Comparison of ENCODE assay signal across 30 cellular contexts in the genomic region with DNA sequence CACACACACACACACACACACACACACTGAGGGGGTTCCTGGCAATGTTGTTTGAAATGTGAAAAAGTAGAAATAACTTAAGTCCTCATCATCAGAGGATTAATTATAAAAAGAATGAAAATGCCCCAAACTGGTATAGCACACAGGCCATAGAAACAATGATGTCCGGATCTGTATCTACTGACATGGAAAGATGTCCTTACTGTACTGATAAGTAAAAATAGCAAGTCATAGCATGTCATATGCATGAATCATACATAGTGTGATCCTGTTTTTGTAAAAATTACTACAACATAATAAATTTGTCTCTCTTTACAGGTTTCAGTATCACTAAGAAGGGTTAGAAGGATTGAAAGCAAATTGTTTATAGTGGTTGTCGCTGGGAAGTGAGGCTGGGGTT.
DNase-seq lines count a peak whose midpoint lies in the region; TF ChIP-seq lines count a peak whose summit lies in the region.
"Had no signal": no experiment of that assay in that cellular context is flagged by ENCODE, and none has a peak within 500 bp of the region (broad histone marks: within the 10 kb centered on the region; RNA-seq: fewer than 3 reads in every experiment).

No MANE protein-coding gene starts in this region.

- TF ChIP-seq EP300 in suprapubic skin (IDR thresholded peaks at IDR 0.05) = no peak

- H3K4me1 ChIP-seq in suprapubic skin = no peaks in the 10 kb centered on the region
- H3K4me1 ChIP-seq: ascending aorta, heart right ventricle, left lung, pancreas had no signal

- H3K4me3 ChIP-seq in suprapubic skin = no peak overlapping the region
- H3K4me3 ChIP-seq: ascending aorta, esophagus squamous epithelium, HAP-1, heart right ventricle, left lung, pancreas, SJCRH30 had no signal

- no peak overlapping the region for H3K27ac Mint-ChIP-seq in glutamatergic neuron (ENCODE audit: unreplicated experiment)
- H3K27ac Mint-ChIP-seq: CD4-positive, CD25-positive, alpha-beta regulatory T cell; nephron had no signal

- H3K36me3 ChIP-seq in suprapubic skin = no peaks in the 10 kb centered on the region
- H3K36me3 ChIP-seq: esophagus squamous epithelium, HAP-1, left lung, pancreas, SJCRH30 had no signal

- peaks cover 1% of the 10 kb centered on the region for H3K9me3 Mint-ChIP-seq in glutamatergic neuron (ENCODE audit: unreplicated experiment)
- H3K9me3 Mint-ChIP-seq: CD4-positive, CD25-positive, alpha-beta regulatory T cell; nephron; stimulated activated naive CD8-positive, alpha-beta T cell treated with anti-CD3 and anti-CD28 coated beads, Interleukin-15, amount 100 ng/mL, for 72 hours had no signal

- H3K9me3 ChIP-seq in suprapubic skin = no peaks in the 10 kb centered on the region
- H3K9me3 ChIP-seq: ascending aorta, esophagus squamous epithelium, HAP-1, heart right ventricle, left lung, pancreas, SJCRH30 had no signal

- H3K27ac ChIP-seq in RWPE1 (no peak overlapping the region), suprapubic skin (no peak overlapping the region)
- H3K27ac ChIP-seq: ascending aorta, esophagus squamous epithelium, heart right ventricle, KMS-11, left lung, pancreas, SJCRH30 had no signal

- H3K27me3 ChIP-seq in suprapubic skin = no peaks in the 10 kb centered on the region
- H3K27me3 ChIP-seq: ascending aorta, esophagus squamous epithelium, heart right ventricle, left lung, pancreas, SJCRH30 had no signal

- WGBS in suprapubic skin = 90% methylated on average over 2 of the region's 2 CpGs

- TF ChIP-seq CTCF in RWPE1 (conservative IDR thresholded peaks at IDR 0.05; ENCODE audit: low read depth) = no peak
- no peak for TF ChIP-seq CTCF in glutamatergic neuron (IDR thresholded peaks at IDR 0.05; ENCODE audit: partially characterized antibody, unreplicated experiment)
- TF ChIP-seq CTCF in suprapubic skin (IDR thresholded peaks at IDR 0.05) = no peak

- H3K27me3 Mint-ChIP-seq in glutamatergic neuron (ENCODE audit: unreplicated experiment) = no peaks in the 10 kb centered on the region
- H3K27me3 Mint-ChIP-seq: CD4-positive, CD25-positive, alpha-beta regulatory T cell; stimulated activated naive CD8-positive, alpha-beta T cell treated with anti-CD3 and anti-CD28 coated beads, Interleukin-15, amount 100 ng/mL, for 72 hours had no signal

- DNase-seq in EL = peak; percentile 41
- DNase-seq in RWPE1 (ENCODE audit: low spot score) = peak; percentile 40
- peak; percentile 47 for DNase-seq in dermis blood vessel endothelial cell
- DNase-seq in lung microvascular endothelial cell (ENCODE audit: low read depth in 2 of 2) = peak; percentile 50 to 54
- no peak for DNase-seq in glutamatergic neuron
- no peak for DNase-seq in NCI-H510A (lab: John Stamatoyannopoulos, UW)
- DNase-seq in DMS79 (lab: John Stamatoyannopoulos, UW) = no peak
- no peak for DNase-seq in suprapubic skin (ENCODE audit: low spot score in 2 of 2)
- DNase-seq: activated CD4-positive, alpha-beta T cell treated with anti-CD3 and anti-CD28 coated beads for 4 hours; activated naive CD4-positive, alpha-beta T cell treated with anti-CD3 and anti-CD28 coated beads, Interleukin-2, amount 50 U/mL, for 16 hours; activated T-cell treated with anti-CD3 and anti-CD28 coated beads, Interleukin-2, amount 50 U/mL, for 48 hours; CD4-positive, CD25-positive, alpha-beta regulatory T cell; effector memory CD4-positive, alpha-beta T cell; esophagus squamous epithelium; GDM1; heart right ventricle; left lung; NCI-H1048; NCI-H1930; NCI-H226; NCI-H82; pancreas; right cardiac atrium; SJCRH30; stimulated activated naive CD8-positive, alpha-beta T cell treated with anti-CD3 and anti-CD28 coated beads, Interleukin-15, amount 100 ng/mL, for 72 hours; T-helper 2 cell had no signal

- H3K36me3 Mint-ChIP-seq in glutamatergic neuron (ENCODE audit: unreplicated experiment) = no peaks in the 10 kb centered on the region
- H3K36me3 Mint-ChIP-seq: CD4-positive, CD25-positive, alpha-beta regulatory T cell had no signal

- no peak for TF ChIP-seq POLR2A in suprapubic skin (IDR thresholded peaks at IDR 0.05)

- POLR2A ChIA-PET in RWPE1 (lab: Yijun Ruan, JAX; ENCODE audit: low non-redundant PET) = interaction anchor here (0.6 kb wide), 1 partner anchor 360 kb away, joined by 3 read pairs; no protein-coding TSS in a partner anchor

- H3K4me3 Mint-ChIP-seq in glutamatergic neuron (ENCODE audit: unreplicated experiment) = no peak overlapping the region
- H3K4me3 Mint-ChIP-seq: CD4-positive, CD25-positive, alpha-beta regulatory T cell; nephron; stimulated activated naive CD8-positive, alpha-beta T cell treated with anti-CD3 and anti-CD28 coated beads, Interleukin-15, amount 100 ng/mL, for 72 hours had no signal

- CTCF ChIA-PET in RWPE1 (lab: Yijun Ruan, JAX) = no interaction called here

- peaks cover 4% of the 10 kb centered on the region for H3K4me1 Mint-ChIP-seq in glutamatergic neuron (ENCODE audit: low read depth, unreplicated experiment)
- H3K4me1 Mint-ChIP-seq: CD4-positive, CD25-positive, alpha-beta regulatory T cell; stimulated activated naive CD8-positive, alpha-beta T cell treated with anti-CD3 and anti-CD28 coated beads, Interleukin-15, amount 100 ng/mL, for 72 hours had no signal

Comparison
In these comparisons a context has a peak if more than half of its experiments do, and no peak if none do; other contexts are left out.
1. DNase-seq: peak in EL (single experiment), RWPE1 (single experiment), dermis blood vessel endothelial cell (single experiment) and lung microvascular endothelial cell (2 of 2); none in glutamatergic neuron (single experiment), NCI-H510A (single experiment), DMS79 (single experiment) and suprapubic skin (0 of 2).